Comparison of ENCODE assay signal across 8 cellular contexts in the genomic region with DNA sequence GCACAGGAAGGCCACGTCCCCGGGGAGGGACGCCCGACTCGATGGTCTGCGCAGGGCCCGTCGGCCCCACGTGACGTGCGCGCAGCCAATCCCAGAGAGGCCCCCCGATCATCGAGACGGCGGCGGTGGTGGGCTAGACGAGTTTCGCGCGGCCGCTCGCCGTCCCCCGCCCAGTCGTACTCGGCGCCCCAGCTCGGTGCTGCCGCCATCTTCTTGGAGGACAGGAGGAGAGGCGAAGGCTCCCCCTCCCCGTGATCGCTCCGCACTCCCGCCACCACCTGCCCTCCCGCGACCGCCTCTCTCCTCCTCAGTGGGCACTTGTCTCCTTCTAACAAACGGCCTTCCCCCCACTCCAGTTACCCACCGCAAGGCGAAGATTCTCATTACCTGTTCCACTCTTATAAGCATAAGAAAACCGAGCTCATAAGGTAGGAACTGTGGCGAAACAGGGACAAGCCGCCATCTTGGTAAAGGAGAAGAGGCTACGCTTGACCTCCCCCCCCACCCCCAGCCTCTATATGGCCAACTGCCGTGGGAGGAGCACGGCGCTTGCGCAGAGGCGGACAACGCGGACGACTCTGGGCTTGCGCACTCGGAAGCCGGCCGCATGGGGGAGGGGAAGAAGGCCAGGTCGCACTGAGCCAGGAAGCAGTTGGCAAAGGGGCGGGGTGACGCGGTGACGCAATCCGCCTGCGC. TPM values are rescaled to one million over a fixed set of nuclear protein-coding genes. Genes with fewer than 3 reads are reported as not detected.
DNase-seq lines count a peak whose midpoint lies in the region; ATAC-seq and TF ChIP-seq lines count a peak whose summit lies in the region.

HDLBP (minus strand) TSS at position 490 of the 696 bp plus-strand sequence. CDS start 48,803 bp downstream, outside the sequence.

- WGBS in adipose tissue, 3 donors: 0 to 1% (median 0%) methylated on average over 22 to 64 of the region's 64 CpGs
- 0 to 1% (median 0%) methylated on average over 21 to 64 of the region's 64 CpGs for WGBS in heart left ventricle, 4 donors
- 2% methylated on average over 30 to 42 of the region's 64 CpGs for WGBS in upper lobe of left lung, 2 donors

- intact Hi-C loops in heart left ventricle (cut with DNase I) (loop anchor here in 9 of 10 donors (1.0 to 5.0 kb wide), 8 partner anchors 37 to 43 kb away; partner anchors contain the start of gene FARP2 (in 3 of the 9)), posterior cingulate gyrus (cut with DNase I) (loop anchor here (2.0 to 5.0 kb wide), 2 partner anchors 42 to 99 kb away; partner anchors contain the start of gene FARP2)

- peak; percentile 98 for DNase-seq in NCI-H1436 (lab: John Stamatoyannopoulos, UW)
- peak; percentile 100 for DNase-seq in T follicular helper cell (ENCODE audit: low read depth)
- DNase-seq in heart left ventricle: peak; percentile 100
- peak; percentile 96 to 99 (median 98) for DNase-seq in posterior cingulate gyrus
- peak; percentile 99 to 100 for DNase-seq in upper lobe of left lung

- H3K4me3 ChIP-seq in GM12875 (ENCODE audit: low read depth, low read length): peak within 1 kb of the TSS; percentile 70
- peak within 1 kb of the TSS; percentile 64 to 93 (median 82) for H3K4me3 ChIP-seq in heart left ventricle
- peak within 1 kb of the TSS; percentile 76 to 96 (median 88) for H3K4me3 ChIP-seq in upper lobe of left lung

- H3K36me3 ChIP-seq in heart left ventricle (peaks cover 0 to 7% (median 0%) of the 10 kb centered on the region in 9 donors), upper lobe of left lung (peaks cover 0 to 5% (median 0%) of the 10 kb centered on the region in 4 donors)

- no peaks in the 10 kb centered on the region for H3K9me3 ChIP-seq in heart left ventricle
- no peaks in the 10 kb centered on the region for H3K9me3 ChIP-seq in upper lobe of left lung

- peak in 1 of 2 donors; percentile 59 for TF ChIP-seq POLR2A in heart left ventricle (IDR thresholded peaks at IDR 0.05)
- peak; percentile 51 to 94 (median 68) for TF ChIP-seq POLR2A in upper lobe of left lung (IDR thresholded peaks at IDR 0.05)

- TF ChIP-seq EP300 in upper lobe of left lung (IDR thresholded peaks at IDR 0.05): peak in 1 of 4 donors; percentile 62

- H3K27ac ChIP-seq in adipose tissue (ENCODE audit: low read depth, low read length): peak within 1 kb of the TSS; percentile 71
- peak within 1 kb of the TSS; percentile 92 to 100 (median 99) for H3K27ac ChIP-seq in heart left ventricle
- peak within 1 kb of the TSS; percentile 99 to 100 (median 100) for H3K27ac ChIP-seq in upper lobe of left lung

- H3K4me1 ChIP-seq in heart left ventricle (peaks cover 5 to 80% (median 54%) of the 10 kb centered on the region in 12 donors), upper lobe of left lung (peaks cover 45 to 56% (median 46%) of the 10 kb centered on the region in 4 donors)

- ATAC-seq in HG02840 (IDR thresholded peaks at IDR 0.05; ENCODE audit: low FRiP score, unreplicated experiment) (peak; percentile 71), heart left ventricle (peak; percentile 92 to 95 (median 94)), upper lobe of left lung (ENCODE audit: low FRiP score in 2 of 2) (peak; percentile 95 to 99)

- H3K27me3 ChIP-seq in heart left ventricle: no peaks in the 10 kb centered on the region
- no peaks in the 10 kb centered on the region for H3K27me3 ChIP-seq in upper lobe of left lung

- TF ChIP-seq CTCF in GM12875 (IDR thresholded peaks at IDR 0.05; ENCODE audit: borderline replicate concordance, insufficient read depth, low read depth, low read length) (peak; percentile 48), heart left ventricle (IDR thresholded peaks at IDR 0.05) (peak in 9 of 12 donors; percentile 4 to 75 (median 49)), upper lobe of left lung (IDR thresholded peaks at IDR 0.05) (peak in 5 of 6 experiments; percentile 4 to 44 (median 9))

RNA-seq across cellular contexts. Expression of gene HDLBP, which starts in this region (rescaled TPM):
- polyA plus RNA-seq in adipose tissue: 100 to 1,000 TPM; 187 to 327 (median 208) TPM
- 100 to 1,000 TPM; 312 to 407 (median 352) TPM for total RNA-seq in heart left ventricle
- 100 to 1,000 TPM; 220 to 308 TPM for polyA plus RNA-seq in heart left ventricle
- total RNA-seq in upper lobe of left lung: 100 to 1,000 TPM; 339 to 691 (median 487) TPM

Comparison
In these comparisons a context has a peak if more than half of its experiments do, and no peak if none do; other contexts are left out.
1. Peak in every context shown above with its lines: DNase-seq, ATAC-seq, H3K4me3 ChIP-seq and H3K27ac ChIP-seq.